Comparison of ENCODE assay signal across 1 cellular context in genomic region chr5:148639081-148639480, GRCh38.
TF ChIP-seq lines count a peak whose summit lies in the region.

No MANE protein-coding gene starts in this region.

TF ChIP-seq in K562, 482 proteins besides CTCF, POLR2A, EP300 and RAD21 (continued from another document):
- TF ChIP-seq ETV6 (IDR thresholded peaks at IDR 0.05; ENCODE audit: borderline replicate concordance in 1 of 2, low read depth in 2 of 2, low read length in 1 of 2) (0 out of 4 replicates have a peak, but pooled peaks of 1 of the 2 experiments have one; percentile 55), ETV6 (CRISPR knock-in tag; IDR thresholded peaks at IDR 0.05; ENCODE audit: borderline replicate concordance) (no peak), RNF2 (IDR thresholded peaks at IDR 0.05) (0 out of 2 replicates have a peak, but pooled peaks have one; percentile 33)
